In genomic region chr3:119293761-119294401, GRCh38 we compare ENCODE assay signal across 8 cellular contexts. TPM values are rescaled to one million over a fixed set of nuclear protein-coding genes. Genes with fewer than 3 reads are reported as not detected.
DNase-seq lines count a peak whose midpoint lies in the region; ATAC-seq and TF ChIP-seq lines count a peak whose summit lies in the region.

ARHGAP31 (plus strand) TSS chr3:119294383; CDS start chr3:119294905, 522 bp downstream.

- no peak for TF ChIP-seq RAD21 in neural cell (conservative IDR thresholded peaks at IDR 0.05)

- peak within 1 kb of the TSS; percentile 62 for H3K4me2 ChIP-seq in neural cell (ENCODE audit: low read length)

- peaks cover 0 to 2% of the 10 kb centered on the region in 2 donors for H3K9me3 Mint-ChIP-seq in stimulated activated naive CD8-positive, alpha-beta T cell treated with anti-CD3 and anti-CD28 coated beads, Interleukin-15, amount 100 ng/mL, for 72 hours

- H2AFZ ChIP-seq in neural cell (ENCODE audit: low read depth, low read length), result peak within 1 kb of the TSS; percentile 10

- H3K4me3 ChIP-seq in Peyer's patch, result peak within 1 kb of the TSS; percentile 58 to 82 (median 69)
- H3K4me3 ChIP-seq in neural cell (ENCODE audit: low read length), result peak within 1 kb of the TSS; percentile 68

- H3K9me3 ChIP-seq in Peyer's patch (no peaks in the 10 kb centered on the region), neural cell (ENCODE audit: low read length) (no peaks in the 10 kb centered on the region)

- H3K27me3 Mint-ChIP-seq in stimulated activated naive CD8-positive, alpha-beta T cell treated with anti-CD3 and anti-CD28 coated beads, Interleukin-15, amount 100 ng/mL, for 72 hours, result peaks cover 7% of the 10 kb centered on the region

- TF ChIP-seq EP300 in neural cell (conservative IDR thresholded peaks at IDR 0.05; ENCODE audit: poor library complexity, severe bottlenecking), result no peak

- peak; percentile 29 to 62 for DNase-seq in AML-193 (lab: John Stamatoyannopoulos, UW)
- DNase-seq in Peyer's patch, result peak; percentile 69 to 85 (median 76)
- peak; percentile 60 to 76 for DNase-seq in activated T-helper 1 cell treated with anti-CD3 and anti-CD28 coated beads, Interleukin-2, amount 50 U/mL, for 16 hours (ENCODE audit: low read depth in 1 of 2, low spot score in 1 of 2)
- peak; percentile 62 for DNase-seq in fibroblast of peridontal ligament (ENCODE audit: extremely low read depth)
- DNase-seq in stimulated activated naive CD8-positive, alpha-beta T cell treated with anti-CD3 and anti-CD28 coated beads, Interleukin-15, amount 100 ng/mL, for 72 hours, result peak; percentile 87 to 96

- H3K79me2 ChIP-seq in neural cell (replicated peaks; ENCODE audit: insufficient read depth, low read length), result no peaks in the 10 kb centered on the region

- no peaks in the 10 kb centered on the region for H3K27me3 ChIP-seq in Peyer's patch
- H3K27me3 ChIP-seq in neural cell (ENCODE audit: insufficient read depth, low read depth, low read length), result peaks cover 42% of the 10 kb centered on the region

- peaks cover 0 to 15% (median 11%) of the 10 kb centered on the region in 4 donors for H3K4me1 ChIP-seq in Peyer's patch

- H3K27ac Mint-ChIP-seq in stimulated activated naive CD8-positive, alpha-beta T cell treated with anti-CD3 and anti-CD28 coated beads, Interleukin-15, amount 100 ng/mL, for 72 hours, result peak within 1 kb of the TSS; percentile 96 to 97

- H4K20me1 ChIP-seq in neural cell (ENCODE audit: insufficient read depth), result no peaks in the 10 kb centered on the region

- TF ChIP-seq CTCF in Peyer's patch (IDR thresholded peaks at IDR 0.05) (no peak), neural cell (IDR thresholded peaks at IDR 0.05; ENCODE audit: poor library complexity, severe bottlenecking) (no peak)

- H3K9ac ChIP-seq in neural cell (ENCODE audit: low read length), result peak within 1 kb of the TSS; percentile 21

- H3K27ac ChIP-seq in Peyer's patch (peak within 1 kb of the TSS; percentile 82 to 94 (median 88)), neural cell (ENCODE audit: low read length) (no peak within 1 kb of the TSS)

- H3F3A ChIP-seq in neural cell (ENCODE audit: insufficient read depth, low read length, poor library complexity, severe bottlenecking), result no peaks in the 10 kb centered on the region

- ATAC-seq in GM18873 (IDR thresholded peaks at IDR 0.05; ENCODE audit: low FRiP score, unreplicated experiment) (peak; percentile 36), HG03103 (IDR thresholded peaks at IDR 0.05; ENCODE audit: low read depth, unreplicated experiment) (peak; percentile 33)
- peak; percentile 86 for ATAC-seq in stimulated activated naive CD8-positive, alpha-beta T cell treated with anti-CD3 and anti-CD28 coated beads, Interleukin-15, amount 100 ng/mL, for 72 hours

- TF ChIP-seq POLR2A in Peyer's patch (IDR thresholded peaks at IDR 0.05), result no peak

- H3K4me1 Mint-ChIP-seq in stimulated activated naive CD8-positive, alpha-beta T cell treated with anti-CD3 and anti-CD28 coated beads, Interleukin-15, amount 100 ng/mL, for 72 hours, result peaks cover 66% of the 10 kb centered on the region

- no peaks in the 10 kb centered on the region for H3K36me3 ChIP-seq in Peyer's patch
- no peaks in the 10 kb centered on the region for H3K36me3 ChIP-seq in neural cell (ENCODE audit: insufficient read depth, low read length)

- H3K4me3 Mint-ChIP-seq in stimulated activated naive CD8-positive, alpha-beta T cell treated with anti-CD3 and anti-CD28 coated beads, Interleukin-15, amount 100 ng/mL, for 72 hours, result peak within 1 kb of the TSS; percentile 83 to 96

- no peaks in the 10 kb centered on the region for H3K9me2 ChIP-seq in neural cell (ENCODE audit: insufficient read depth, low read length)

TF ChIP-seq in neural cell, 6 proteins besides CTCF, POLR2A, EP300 and RAD21:
- TF ChIP-seq MXI1 (conservative IDR thresholded peaks at IDR 0.05; ENCODE audit: poor library complexity, severe bottlenecking) (no peak), POLR2AphosphoS5 (IDR thresholded peaks at IDR 0.05) (no peak), SMC3 (conservative IDR thresholded peaks at IDR 0.05; ENCODE audit: poor library complexity) (no peak), TAF1 (IDR thresholded peaks at IDR 0.05; ENCODE audit: low read depth) (no peak), EZH2 (IDR thresholded peaks at IDR 0.05; ENCODE audit: borderline replicate concordance, insufficient read depth, low read length, poor library complexity, severe bottlenecking) (peak; percentile 43)
- TF ChIP-seq, protein P1, sequence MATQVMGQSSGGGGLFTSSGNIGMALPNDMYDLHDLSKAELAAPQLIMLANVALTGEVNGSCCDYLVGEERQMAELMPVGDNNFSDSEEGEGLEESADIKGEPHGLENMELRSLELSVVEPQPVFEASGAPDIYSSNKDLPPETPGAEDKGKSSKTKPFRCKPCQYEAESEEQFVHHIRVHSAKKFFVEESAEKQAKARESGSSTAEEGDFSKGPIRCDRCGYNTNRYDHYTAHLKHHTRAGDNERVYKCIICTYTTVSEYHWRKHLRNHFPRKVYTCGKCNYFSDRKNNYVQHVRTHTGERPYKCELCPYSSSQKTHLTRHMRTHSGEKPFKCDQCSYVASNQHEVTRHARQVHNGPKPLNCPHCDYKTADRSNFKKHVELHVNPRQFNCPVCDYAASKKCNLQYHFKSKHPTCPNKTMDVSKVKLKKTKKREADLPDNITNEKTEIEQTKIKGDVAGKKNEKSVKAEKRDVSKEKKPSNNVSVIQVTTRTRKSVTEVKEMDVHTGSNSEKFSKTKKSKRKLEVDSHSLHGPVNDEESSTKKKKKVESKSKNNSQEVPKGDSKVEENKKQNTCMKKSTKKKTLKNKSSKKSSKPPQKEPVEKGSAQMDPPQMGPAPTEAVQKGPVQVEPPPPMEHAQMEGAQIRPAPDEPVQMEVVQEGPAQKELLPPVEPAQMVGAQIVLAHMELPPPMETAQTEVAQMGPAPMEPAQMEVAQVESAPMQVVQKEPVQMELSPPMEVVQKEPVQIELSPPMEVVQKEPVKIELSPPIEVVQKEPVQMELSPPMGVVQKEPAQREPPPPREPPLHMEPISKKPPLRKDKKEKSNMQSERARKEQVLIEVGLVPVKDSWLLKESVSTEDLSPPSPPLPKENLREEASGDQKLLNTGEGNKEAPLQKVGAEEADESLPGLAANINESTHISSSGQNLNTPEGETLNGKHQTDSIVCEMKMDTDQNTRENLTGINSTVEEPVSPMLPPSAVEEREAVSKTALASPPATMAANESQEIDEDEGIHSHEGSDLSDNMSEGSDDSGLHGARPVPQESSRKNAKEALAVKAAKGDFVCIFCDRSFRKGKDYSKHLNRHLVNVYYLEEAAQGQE (IDR thresholded peaks at IDR 0.05; ENCODE audit: borderline replicate concordance), result peak; percentile 23

RNA-seq across cellular contexts. Expression of gene ARHGAP31, which starts in this region (rescaled TPM):
- total RNA-seq in Peyer's patch, result 10 to 100 TPM in 2 of 4 donors, 1 to 10 TPM in 2; 4.7 to 19.0 (median 10.1) TPM
- polyA plus RNA-seq in neural cell, result not detected in 2 replicates
- not detected in 2 replicates for polyA minus RNA-seq in neural cell

Comparison
In these comparisons a context has a peak if more than half of its experiments do, and no peak if none do; other contexts are left out.
1. ATAC-seq: peak in every context shown above with its lines; median percentile 86 in stimulated activated naive CD8-positive, alpha-beta T cell treated with anti-CD3 and anti-CD28 coated beads, Interleukin-15, amount 100 ng/mL, for 72 hours; 36 in GM18873; 33 in HG03103.